8 cellular contexts compared by ENCODE assay signal in genomic region chr16:30774367-30775130, GRCh38. TPM values are rescaled to one million over a fixed set of nuclear protein-coding genes. Genes with fewer than 3 reads are reported as not detected.
DNase-seq lines count a peak whose midpoint lies in the region; ATAC-seq and TF ChIP-seq lines count a peak whose summit lies in the region.

No MANE protein-coding gene starts in this region.

- H3K4me1 Mint-ChIP-seq in IgD-negative memory B cell: peaks cover 6 to 13% (median 12%) of the 10 kb centered on the region in 3 donors

- peak overlapping the region; percentile 79 to 92 (median 88) for H3K4me3 Mint-ChIP-seq in IgD-negative memory B cell

- DNase-seq in A673 (ENCODE audit: low spot score): no peak
- DNase-seq in dorsolateral prefrontal cortex: no peak
- no peak for DNase-seq in NCI-H2029 (lab: John Stamatoyannopoulos, UW)
- no peak for DNase-seq in NCI-H524 (lab: John Stamatoyannopoulos, UW)
- DNase-seq in SKM-1 treated with dmso at 0.1 percent for 144 hours (lab: John Stamatoyannopoulos, UW; ENCODE audit: unreplicated experiment): no peak

- H3K4me3 ChIP-seq in A673 (ENCODE audit: low read depth, low read length, poor library complexity, severe bottlenecking) (peak overlapping the region; percentile 72), dorsolateral prefrontal cortex (peak overlapping the region; percentile 55 to 100 (median 78)), mucosa of stomach (ENCODE audit: low read length) (peak overlapping the region; percentile 93)

- intact Hi-C loops in A673 (cut with micrococcal nuclease; ENCODE audit: unreplicated experiment) (loop anchor here (5.0 kb wide), 1 partner anchor 148 kb away; the partner anchor contains the start of gene FBXL19), dorsolateral prefrontal cortex (cut with DNase I) (loop anchor here in 1 of 2 donors (5.0 kb wide), 1 partner anchor 77 kb away; the partner anchor contains the start of gene SRCAP)

- no peak for TF ChIP-seq CTCF in A673 (conservative IDR thresholded peaks at IDR 0.05; ENCODE audit: low read depth, low read length)
- no peak for TF ChIP-seq CTCF in dorsolateral prefrontal cortex (IDR thresholded peaks at IDR 0.05 in 54 of 56, conservative IDR thresholded peaks at IDR 0.05 in 2 of 56; ENCODE audit: low read depth in 1 of 56, partially characterized antibody in 56 of 56)

- H3K36me3 ChIP-seq in A673 (ENCODE audit: insufficient read depth, low read length, poor library complexity, severe bottlenecking) (peaks cover 43% of the 10 kb centered on the region), mucosa of stomach (ENCODE audit: control insufficient read depth, insufficient read depth, low read length) (peaks cover 8% of the 10 kb centered on the region)

- no TSS peak for BruUV-seq in A673 (replicated peaks; lab: Mats Ljungman, UMichigan)

- H3K27ac ChIP-seq in A673 (ENCODE audit: low read depth, low read length, poor library complexity, severe bottlenecking): peak overlapping the region; percentile 90
- H3K27ac ChIP-seq in dorsolateral prefrontal cortex: peak overlapping the region; percentile 1 to 96 (median 82)

- ATAC-seq in HG03571 (IDR thresholded peaks at IDR 0.05; ENCODE audit: unreplicated experiment): no peak

- H3K9me3 ChIP-seq in A673 (ENCODE audit: low read depth, low read length, poor library complexity, severe bottlenecking) (no peaks in the 10 kb centered on the region), mucosa of stomach (ENCODE audit: control insufficient read depth, low read length) (no peaks in the 10 kb centered on the region)

- H3K27me3 ChIP-seq in A673 (replicated peaks; ENCODE audit: insufficient read depth, low read depth, low read length, poor library complexity) (no peaks in the 10 kb centered on the region), dorsolateral prefrontal cortex (no peaks in the 10 kb centered on the region), mucosa of stomach (ENCODE audit: control insufficient read depth, insufficient read depth, low read length) (no peaks in the 10 kb centered on the region)

- H3K9ac ChIP-seq in mucosa of stomach (ENCODE audit: low read length): peak overlapping the region; percentile 79

- peaks cover 11% of the 10 kb centered on the region for H3K27me3 Mint-ChIP-seq in IgD-negative memory B cell

- POLR2A ChIA-PET in A673 (lab: Charles Lee; ENCODE audit: low non-redundant PET): interaction anchor here (0.6 kb wide), 1 partner anchor 935 kb away, joined by 8 read pairs; no protein-coding TSS in a partner anchor

- peaks cover 9% of the 10 kb centered on the region for H3K36me3 Mint-ChIP-seq in IgD-negative memory B cell

- CTCF ChIA-PET in A673 (lab: Charles Lee): no interaction called here

- no peak overlapping the region for H3K27ac Mint-ChIP-seq in IgD-negative memory B cell

- H3K9me3 Mint-ChIP-seq in IgD-negative memory B cell: no peaks in the 10 kb centered on the region

- peaks cover 4% of the 10 kb centered on the region for H3K4me1 ChIP-seq in A673 (ENCODE audit: insufficient read depth, low read length, poor library complexity, severe bottlenecking)
- peaks cover 18% of the 10 kb centered on the region for H3K4me1 ChIP-seq in mucosa of stomach (ENCODE audit: control insufficient read depth, insufficient read depth, low read length)

RNA-seq across cellular contexts. Expression of gene RNF40, which starts 12.4 kb away (rescaled TPM):
- total RNA-seq in A673 (2021) (132 and 145 TPM in 2 replicates), dorsolateral prefrontal cortex (100 to 1,000 TPM in 39 of 120 experiments, 10 to 100 TPM in 81; 72.0 to 128 (median 95.4) TPM)
- 56.0 TPM for polyA plus RNA-seq in IgD-negative memory B cell

RNA-seq across cellular contexts. Expression of gene ZNF629, which starts 12.5 kb away (rescaled TPM):
- 25.3 and 26.9 TPM in 2 replicates for total RNA-seq in A673 (2021)
- 0.30 TPM for polyA plus RNA-seq in IgD-negative memory B cell
- total RNA-seq in dorsolateral prefrontal cortex: 10 to 100 TPM; 11.5 to 20.4 (median 15.6) TPM

RNA-seq across cellular contexts. Expression of gene CFAP119, which starts 12.7 kb away (rescaled TPM):
- total RNA-seq in A673 (2021): 11.7 and 14.1 TPM in 2 replicates
- polyA plus RNA-seq in IgD-negative memory B cell: 0.63 TPM
- total RNA-seq in dorsolateral prefrontal cortex: 10 to 100 TPM in 93 of 120 experiments, 1 to 10 TPM in 27; 3.6 to 27.3 (median 12.7) TPM

RNA-seq across cellular contexts. Expression of gene PHKG2, which starts 26.3 kb away (rescaled TPM):
- 35.3 and 37.8 TPM in 2 replicates for total RNA-seq in A673 (2021)
- 36.7 TPM for polyA plus RNA-seq in IgD-negative memory B cell
- total RNA-seq in dorsolateral prefrontal cortex: 10 to 100 TPM; 25.1 to 55.2 (median 38.8) TPM
